17 cellular contexts compared by ENCODE assay signal in the genomic region with DNA sequence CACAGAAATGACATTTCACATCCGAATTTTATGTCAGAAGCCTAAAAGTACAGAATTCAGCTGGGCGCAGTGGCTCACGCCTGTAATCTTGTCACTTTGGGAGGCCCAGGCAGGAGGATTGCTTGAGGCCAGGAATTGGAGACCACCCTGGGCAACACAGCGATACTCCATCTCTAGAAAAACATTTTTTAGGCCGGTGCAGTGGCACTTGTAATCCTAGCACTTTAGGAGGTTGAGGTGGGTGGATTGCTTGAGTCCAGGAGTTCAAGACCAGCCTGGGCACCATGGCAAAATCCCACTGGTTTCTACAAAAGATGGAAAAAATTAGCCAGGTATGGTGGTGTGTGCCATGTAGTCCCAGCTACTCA. TPM values are rescaled to one million over a fixed set of nuclear protein-coding genes. Genes with fewer than 3 reads are reported as not detected.
A peak's percentile ranks its signal among the peaks of the same experiment; 100 is the strongest.
DNase-seq lines count a peak whose midpoint lies in the region; ATAC-seq and TF ChIP-seq lines count a peak whose summit lies in the region.
"Had no signal": no experiment of that assay in that cellular context is flagged by ENCODE, and none has a peak within 500 bp of the region (broad histone marks: within the 10 kb centered on the region; RNA-seq: fewer than 3 reads in every experiment).

No MANE protein-coding gene starts in this region.

- peak; percentile 54 for DNase-seq in activated CD8-positive, alpha-beta memory T cell treated with anti-CD3 and anti-CD28 coated beads for 24 hours
- DNase-seq in activated CD8-positive, alpha-beta memory T cell treated with anti-CD3 and anti-CD28 coated beads, Interleukin-2, amount 50 U/mL, for 48 hours, result no peak
- DNase-seq in CD4-positive, alpha-beta T cell, result no peak
- no peak for DNase-seq in spleen
- DNase-seq in gastrocnemius medialis, result no peak
- DNase-seq in NCI-H1694 treated with DMSO at 0.1 percent for 48 hours (lab: John Stamatoyannopoulos, UW), result no peak
- DNase-seq: AML-193, DMS153, DMS79 treated with DMSO at 0.1 percent for 48 hours, GDM1, GM23248, KBM-7 had no signal

- TF ChIP-seq POLR2A in spleen (IDR thresholded peaks at IDR 0.05) (no peak), gastrocnemius medialis (IDR thresholded peaks at IDR 0.05) (no peak)

- no peaks in the 10 kb centered on the region for H3K27me3 Mint-ChIP-seq in CD4-positive, alpha-beta T cell

- intact Hi-C loops in CD4-positive, alpha-beta T cell (cut with DNase I, micrococcal nuclease), result no loop called here
- intact Hi-C loops in spleen (cut with DNase I; ENCODE audit: low total_unique reads) (no loop called here), gastrocnemius medialis (cut with DNase I; ENCODE audit: low total_unique reads) (no loop called here)

- peaks cover 40% of the 10 kb centered on the region for H3K36me3 Mint-ChIP-seq in CD4-positive, alpha-beta T cell (ENCODE audit: low read depth)

- in situ Hi-C loops in gastrocnemius medialis (cut with MboI; ENCODE audit: low sequenced_read_pairs in 4 of 4), result no loop called here

- no peak for TF ChIP-seq CTCF in CD4-positive, alpha-beta T cell (IDR thresholded peaks at IDR 0.05)
- TF ChIP-seq CTCF in OCI-LY3 (IDR thresholded peaks at IDR 0.05; ENCODE audit: low read depth, low read length) (no peak), spleen (IDR thresholded peaks at IDR 0.05 in 8 of 11, conservative IDR thresholded peaks at IDR 0.05 in 3 of 11) (no peak), gastrocnemius medialis (IDR thresholded peaks at IDR 0.05 in 4 of 5, conservative IDR thresholded peaks at IDR 0.05 in 1 of 5) (no peak)

- peaks cover 43% of the 10 kb centered on the region for H3K4me1 ChIP-seq in OCI-LY3 (ENCODE audit: low read length)
- peaks cover 0 to 52% (median 12%) of the 10 kb centered on the region in 6 donors for H3K4me1 ChIP-seq in spleen
- H3K4me1 ChIP-seq in gastrocnemius medialis, result peaks cover 2 to 8% of the 10 kb centered on the region in 2 donors

- H3K9me3 ChIP-seq in CD4-positive, alpha-beta T cell (ENCODE audit: control insufficient read depth, low read length), result no peaks in the 10 kb centered on the region
- H3K9me3 ChIP-seq in OCI-LY3 (ENCODE audit: insufficient read depth, low read length) (no peaks in the 10 kb centered on the region), spleen (peaks cover 0 to 7% (median 2%) of the 10 kb centered on the region in 8 donors), gastrocnemius medialis (no peaks in the 10 kb centered on the region)
- H3K9me3 ChIP-seq: BLaER1 had no signal

- no peak overlapping the region for H3K4me3 Mint-ChIP-seq in CD4-positive, alpha-beta T cell

- H3K4me2 ChIP-seq in OCI-LY3 (ENCODE audit: low read length), result peak overlapping the region; percentile 81
- H3K4me2 ChIP-seq: BLaER1 had no signal

- H4K20me1 ChIP-seq in OCI-LY3 (ENCODE audit: insufficient read depth, low read length), result no peaks in the 10 kb centered on the region

- no peaks in the 10 kb centered on the region for H3K4me1 Mint-ChIP-seq in CD4-positive, alpha-beta T cell (ENCODE audit: low read depth)

- no peak overlapping the region for H3K27ac ChIP-seq in CD4-positive, alpha-beta T cell (ENCODE audit: low read depth, low read length)
- H3K27ac ChIP-seq in OCI-LY3 (ENCODE audit: low read length), result peak overlapping the region; percentile 97
- H3K27ac ChIP-seq in spleen, result peak overlapping the region in 6 of 8 donors; percentile 42 to 79 (median 74)
- no peak overlapping the region for H3K27ac ChIP-seq in gastrocnemius medialis
- H3K27ac ChIP-seq: 22Rv1, BLaER1, GM23248, HL-60 had no signal

- H3K27me3 ChIP-seq in CD4-positive, alpha-beta T cell (ENCODE audit: control insufficient read depth, insufficient read depth, low read length), result no peaks in the 10 kb centered on the region
- H3K27me3 ChIP-seq in OCI-LY3 (ENCODE audit: low read depth, low read length), result no peaks in the 10 kb centered on the region
- H3K27me3 ChIP-seq in spleen (replicated peaks in 1 of 7), result no peaks in the 10 kb centered on the region
- H3K27me3 ChIP-seq in gastrocnemius medialis, result no peaks in the 10 kb centered on the region
- H3K27me3 ChIP-seq: BLaER1 had no signal

- POLR2A ChIA-PET in CD4-positive, alpha-beta T cell (lab: Charles Lee), result interaction anchor here (1.0 kb wide), 1 partner anchor 76 kb away, joined by 3 read pairs; no protein-coding TSS in a partner anchor

- no peak overlapping the region for H2AFZ ChIP-seq in OCI-LY3 (ENCODE audit: low read depth, low read length)
- H2AFZ ChIP-seq: GM23248 had no signal

- no peaks in the 10 kb centered on the region for H3K9me3 Mint-ChIP-seq in CD4-positive, alpha-beta T cell

- 0 out of 2 replicates have a peak, but pooled peaks cover 3% of the 10 kb centered on the region for H3K79me2 ChIP-seq in OCI-LY3 (ENCODE audit: low read length)

- CTCF ChIA-PET in CD4-positive, alpha-beta T cell (lab: Charles Lee), result no interaction called here

- ATAC-seq in CD4-positive, alpha-beta T cell (ENCODE audit: poor library complexity), result no peak
- ATAC-seq in gastrocnemius medialis, result no peak
- ATAC-seq: HCT116 had no signal

- H3K36me3 ChIP-seq in OCI-LY3 (replicated peaks; ENCODE audit: low read depth, low read length), result peaks cover 45% of the 10 kb centered on the region
- H3K36me3 ChIP-seq in spleen, result peaks cover 0 to 51% (median 34%) of the 10 kb centered on the region in 6 donors
- H3K36me3 ChIP-seq in gastrocnemius medialis, result peaks cover 0 to 39% of the 10 kb centered on the region in 2 donors

- peak overlapping the region; percentile 53 for H3K27ac Mint-ChIP-seq in CD4-positive, alpha-beta T cell

- peak overlapping the region; percentile 61 for H3K4me3 ChIP-seq in OCI-LY3 (ENCODE audit: low read length)
- H3K4me3 ChIP-seq in spleen, result no peak overlapping the region
- H3K4me3 ChIP-seq in gastrocnemius medialis, result no peak overlapping the region
- H3K4me3 ChIP-seq: BLaER1, GM23248 had no signal

- 65 to 88% (median 68%) methylated on average over 5 of the region's 5 CpGs for WGBS in spleen, 5 donors

- H3K9ac ChIP-seq in OCI-LY3 (ENCODE audit: low read length), result peak overlapping the region; percentile 72
- H3K9ac ChIP-seq: BLaER1, GM23248 had no signal

RNA-seq across cellular contexts. Expression of a gene that starts 15.3 kb away (rescaled TPM):
- 1,000 to 10,000 TPM; 1,074 to 1,154 TPM for total RNA-seq in CD4-positive, alpha-beta T cell
- 100 to 1,000 TPM; 280 to 442 (median 379) TPM for total RNA-seq in spleen
- 100 to 1,000 TPM; 709 to 858 (median 815) TPM for polyA plus RNA-seq in spleen
- 100 to 1,000 TPM; 141 to 262 (median 150) TPM for total RNA-seq in gastrocnemius medialis

RNA-seq across cellular contexts. Expression of a gene that starts 17.9 kb away (rescaled TPM):
- total RNA-seq in CD4-positive, alpha-beta T cell, result 10 to 100 TPM; 71.6 TPM
- total RNA-seq in spleen, result 100 to 1,000 TPM; 137 to 455 (median 301) TPM
- 100 to 1,000 TPM; 270 to 592 (median 358) TPM for polyA plus RNA-seq in spleen
- 1,000 to 10,000 TPM in 3 of 4 donors, 100 to 1,000 TPM in 1; 730 to 1,512 (median 1,402) TPM for total RNA-seq in gastrocnemius medialis

RNA-seq across cellular contexts. Expression of a gene that starts 43.7 kb away (rescaled TPM):
- total RNA-seq in CD4-positive, alpha-beta T cell, result not detected
- total RNA-seq in spleen, result not detected
- not detected for polyA plus RNA-seq in spleen
- total RNA-seq in gastrocnemius medialis, result not detected
- total RNA-seq: GM23248 had no signal
- polyA plus RNA-seq: GM23248 had no signal

RNA-seq across cellular contexts. Expression of a gene that starts 47.4 kb away (rescaled TPM):
- total RNA-seq in CD4-positive, alpha-beta T cell, result under 1 TPM in 1 of 2 experiments, not detected in 1; 0.16 TPM
- total RNA-seq in spleen (10 to 100 TPM; 48.9 to 87.7 (median 64.3) TPM), gastrocnemius medialis (10 to 100 TPM; 10.9 to 46.6 (median 33.8) TPM)
- 10 to 100 TPM in 2 of 3 donors, 1 to 10 TPM in 1; 6.9 to 18.4 (median 10.6) TPM for polyA plus RNA-seq in spleen

Comparison
In these comparisons a context has a peak if more than half of its experiments do, and no peak if none do; other contexts are left out.
1. H3K27ac ChIP-seq: peak in OCI-LY3 (single experiment) and spleen (6 of 8); none in CD4-positive, alpha-beta T cell (single experiment) and gastrocnemius medialis (0 of 4).